12 cellular contexts compared by ENCODE assay signal in the genomic region with DNA sequence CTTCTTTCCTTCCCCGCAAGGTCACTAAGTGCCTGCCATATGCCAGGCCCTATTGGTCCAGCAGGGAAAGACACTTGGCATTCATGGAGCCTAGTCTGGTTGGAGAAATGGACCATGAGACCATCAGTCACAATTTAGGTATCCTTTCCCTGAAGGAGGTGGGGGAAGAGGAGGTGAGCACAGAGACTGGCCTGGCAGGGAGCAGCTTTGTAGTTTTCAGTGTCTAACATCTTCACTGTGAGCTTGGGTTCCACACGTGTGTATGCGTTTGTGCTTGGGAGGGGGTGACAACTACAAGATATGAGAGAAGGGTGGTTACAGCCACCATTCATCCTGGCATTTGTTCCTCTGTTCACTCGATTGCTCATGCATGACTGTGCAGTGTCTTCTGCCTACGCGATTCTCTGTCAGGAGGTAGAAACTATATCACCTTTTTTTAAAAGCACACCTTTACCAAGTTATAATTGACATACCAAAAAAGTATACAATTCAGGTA. TPM values are rescaled to one million over a fixed set of nuclear protein-coding genes. Genes with fewer than 3 reads are reported as not detected.
DNase-seq lines count a peak whose midpoint lies in the region; ATAC-seq, FAIRE-seq and TF ChIP-seq lines count a peak whose summit lies in the region.
"Had no signal": no experiment of that assay in that cellular context is flagged by ENCODE, and none has a peak within 500 bp of the region (broad histone marks: within the 10 kb centered on the region; RNA-seq: fewer than 3 reads in every experiment).

No MANE protein-coding gene starts in this region.

- no peak overlapping the region for H3K14ac ChIP-seq in H9 (ENCODE audit: insufficient read depth, low read length)

- intact Hi-C loops in ovary (cut with DNase I) = no loop called here

- H2BK20ac ChIP-seq in H9 (ENCODE audit: low read depth, low read length, poor library complexity, severe bottlenecking) = no peak overlapping the region

- H3K36me3 ChIP-seq in astrocyte (ENCODE audit: insufficient read depth, low read length) = peaks cover 4% of the 10 kb centered on the region
- no peaks in the 10 kb centered on the region for H3K36me3 ChIP-seq in ovary

- H2AK5ac ChIP-seq in H9 (ENCODE audit: insufficient read length, low read length) = no peak overlapping the region

- FAIRE-seq in astrocyte (lab: Jason Lieb, UNC) = no peak
- no peak for FAIRE-seq in H54 (lab: Jason Lieb, UNC)
- FAIRE-seq: RCC 7860 had no signal

- DNase-seq in activated effector memory CD4-positive, alpha-beta T cell treated with anti-CD3 and anti-CD28 coated beads, Interleukin-2, amount 50 U/mL, for 16 hours = peak; percentile 56
- no peak for DNase-seq in activated effector memory CD4-positive, alpha-beta T cell treated with Interleukin-2 at 50 U/mL for 16 hours
- DNase-seq in H9 (no peak), astrocyte (ENCODE audit: low read depth) (no peak), ovary (peak in 4 of 5 donors; percentile 3 to 22 (median 12)), cortex of kidney (lab: John Stamatoyannopoulos, UW) (no peak), H54 (ENCODE audit: insufficient read length, low spot score) (no peak)
- DNase-seq: midbrain, NCI-H146, NCI-H526 had no signal

- H3K36me3 Mint-ChIP-seq in H9 (ENCODE audit: insufficient read depth in 1 of 3, low read depth in 3 of 3) = peaks cover 13 to 19% (median 14%) of the 10 kb centered on the region in 3 experiments
- peaks cover 15% of the 10 kb centered on the region for H3K36me3 Mint-ChIP-seq in astrocyte (ENCODE audit: low read depth, unreplicated experiment)

- H3K4me3 ChIP-seq in astrocyte (ENCODE audit: insufficient read depth, low read depth, low read length) = no peak overlapping the region
- H3K4me3 ChIP-seq in ovary = no peak overlapping the region

- H3K18ac ChIP-seq in H9 (ENCODE audit: insufficient read length, low read depth, low read length) = no peak overlapping the region

- H3K9ac ChIP-seq in H9 (ENCODE audit: extremely low read depth, insufficient read length, low read length) = no peak overlapping the region
- H3K9ac ChIP-seq in astrocyte (ENCODE audit: low read length) = no peak overlapping the region

- no peak overlapping the region for H2AFZ ChIP-seq in H9 (ENCODE audit: low read length)
- no peak overlapping the region for H2AFZ ChIP-seq in astrocyte (ENCODE audit: low read depth, low read length)

- no peak overlapping the region for H3K4ac ChIP-seq in H9 (ENCODE audit: low read depth, low read length)

- no peak overlapping the region for H4K5ac ChIP-seq in H9 (ENCODE audit: insufficient read length, low read depth, low read length)

- no peak overlapping the region for H3T11ph ChIP-seq in H9 (ENCODE audit: low read length)

- no peaks in the 10 kb centered on the region for H4K20me1 ChIP-seq in H9 (ENCODE audit: control insufficient read depth, insufficient read depth, insufficient read length)
- peaks cover 25% of the 10 kb centered on the region for H4K20me1 ChIP-seq in astrocyte (ENCODE audit: insufficient read depth, low read length)

- H3K4me1 Mint-ChIP-seq in H9 (peaks cover 16 to 27% of the 10 kb centered on the region in 2 experiments), astrocyte (ENCODE audit: low read depth, unreplicated experiment) (peaks cover 7% of the 10 kb centered on the region)

- no CpG with 5 or more reads among the region's 6 CpGs for WGBS in H9 (ENCODE audit: extremely low coverage, insufficient read length, low lambda C conversion rate)
- WGBS in ovary, 3 donors = 80 to 82% (median 81%) methylated on average over 6 of the region's 6 CpGs

- H2BK5ac ChIP-seq in H9 (ENCODE audit: insufficient read length, low read length) = no peak overlapping the region

- no peak for TF ChIP-seq EP300 in ovary (IDR thresholded peaks at IDR 0.05)

- H3K27ac ChIP-seq in H9 (ENCODE audit: insufficient read length, low read depth, low read length) (no peak overlapping the region), astrocyte (ENCODE audit: low read depth, low read length) (no peak overlapping the region), ovary (no peak overlapping the region)

- TF ChIP-seq CTCF in H9 (conservative IDR thresholded peaks at IDR 0.05) (no peak), astrocyte (IDR thresholded peaks at IDR 0.05; ENCODE audit: insufficient read depth, low read depth, low read length) (no peak), ovary (IDR thresholded peaks at IDR 0.05) (no peak)

- H3K79me2 ChIP-seq in H9 (ENCODE audit: insufficient read depth, low read length) (no peaks in the 10 kb centered on the region), astrocyte (ENCODE audit: insufficient read depth, low read length) (peaks cover 58% of the 10 kb centered on the region)

- H3K27ac Mint-ChIP-seq in H9 (peak overlapping the region in 2 of 3 experiments; percentile 55 to 56; a peak in 1 of 7 replicates), astrocyte (ENCODE audit: unreplicated experiment) (no peak overlapping the region)

- H3K9me3 ChIP-seq in H9 (ENCODE audit: control insufficient read depth, low read depth, low read length) (no peaks in the 10 kb centered on the region), astrocyte (ENCODE audit: insufficient read depth, low read depth, low read length) (no peaks in the 10 kb centered on the region), ovary (no peaks in the 10 kb centered on the region)

- H2BK12ac ChIP-seq in H9 (ENCODE audit: insufficient read length, low read depth, low read length) = no peak overlapping the region

- H3K23me2 ChIP-seq in H9 (ENCODE audit: insufficient read length, low read depth, low read length, poor library complexity, severe bottlenecking) = peaks cover 9% of the 10 kb centered on the region

- H3K79me1 ChIP-seq in H9 (ENCODE audit: insufficient read depth, low read depth, low read length, poor library complexity, severe bottlenecking) = no peaks in the 10 kb centered on the region

- H3K4me1 ChIP-seq in H9 (ENCODE audit: insufficient read depth, low read length) (no peaks in the 10 kb centered on the region; the same call in 1 of the 2 replicates), astrocyte (ENCODE audit: insufficient read depth, low read length) (peaks cover 16% of the 10 kb centered on the region), ovary (ENCODE audit: insufficient read depth) (peaks cover 6% of the 10 kb centered on the region)

- H3K9me3 Mint-ChIP-seq in H9 (no peaks in the 10 kb centered on the region; a peak in 2 of 5 replicates), astrocyte (ENCODE audit: unreplicated experiment) (no peaks in the 10 kb centered on the region)

- no peak overlapping the region for H3K56ac ChIP-seq in H9 (ENCODE audit: insufficient read length, low read depth, low read length)

- H3K27me3 Mint-ChIP-seq in H9 (ENCODE audit: low read depth) (peaks cover 2% of the 10 kb centered on the region; the same call in 1 of the 2 replicates), astrocyte (ENCODE audit: low read depth, unreplicated experiment) (no peaks in the 10 kb centered on the region)

- H2BK120ac ChIP-seq in H9 (ENCODE audit: low read depth, low read length, poor library complexity, severe bottlenecking) = no peak overlapping the region

- no peak overlapping the region for H4K91ac ChIP-seq in H9 (ENCODE audit: insufficient read length, low read depth, low read length)

- TF ChIP-seq POLR2A in ovary (IDR thresholded peaks at IDR 0.05) = no peak
- TF ChIP-seq POLR2A in H54 (IDR thresholded peaks at IDR 0.05; ENCODE audit: low read depth, low read length) = no peak

- no peak overlapping the region for H3K23ac ChIP-seq in H9 (ENCODE audit: insufficient read length, low read depth, low read length)

- no peak overlapping the region for H4K8ac ChIP-seq in H9 (replicated peaks; ENCODE audit: insufficient read length, low read depth, low read length)

- no peak overlapping the region; a peak in 1 of 5 replicates for H3K4me3 Mint-ChIP-seq in H9
- peak overlapping the region; percentile 5 for H3K4me3 Mint-ChIP-seq in astrocyte (ENCODE audit: unreplicated experiment)

- H2BK15ac ChIP-seq in H9 (ENCODE audit: low read depth, low read length) = no peak overlapping the region

- H3K4me2 ChIP-seq in H9 (ENCODE audit: insufficient read depth, insufficient read length, low read length) = no peak overlapping the region
- no peak overlapping the region for H3K4me2 ChIP-seq in astrocyte (ENCODE audit: low read length)

- H3K27me3 ChIP-seq in H9 (ENCODE audit: insufficient read depth, low read length) = no peaks in the 10 kb centered on the region
- no peaks in the 10 kb centered on the region for H3K27me3 ChIP-seq in astrocyte (ENCODE audit: insufficient read depth, low read length)
- H3K27me3 ChIP-seq in ovary = no peaks in the 10 kb centered on the region

- ATAC-seq in HG02759 (IDR thresholded peaks at IDR 0.05; ENCODE audit: unreplicated experiment) = no peak

RNA-seq across cellular contexts. Expression of gene MZF1, which starts 5.3 kb away (rescaled TPM):
- total RNA-seq in H9 (2021) = 23.6 and 24.2 TPM in 2 replicates
- 14.7 and 17.4 TPM in 2 replicates for total RNA-seq in astrocyte
- total RNA-seq in ovary = 10 to 100 TPM; 26.2 to 48.0 (median 30.6) TPM
- polyA plus RNA-seq in ovary = 10 to 100 TPM; 10.8 to 32.5 TPM

RNA-seq across cellular contexts. Expression of gene UBE2M, which starts 20.1 kb away (rescaled TPM):
- total RNA-seq in H9 (2021) = 127 and 136 TPM in 2 replicates
- total RNA-seq in astrocyte = 106 and 113 TPM in 2 replicates
- 10 to 100 TPM; 13.8 to 75.0 (median 62.6) TPM for total RNA-seq in ovary
- 100 to 1,000 TPM in 1 of 2 donors, 10 to 100 TPM in 1; 43.8 to 110 TPM for polyA plus RNA-seq in ovary

RNA-seq across cellular contexts. Expression of gene CHMP2A, which starts 23.6 kb away (rescaled TPM):
- 105 and 109 TPM in 2 replicates for total RNA-seq in H9 (2021)
- 71.3 and 80.0 TPM in 2 replicates for total RNA-seq in astrocyte
- 100 to 1,000 TPM in 2 of 7 donors, 10 to 100 TPM in 5; 54.2 to 105 (median 96.1) TPM for total RNA-seq in ovary
- 100 to 1,000 TPM; 137 to 143 TPM for polyA plus RNA-seq in ovary

RNA-seq across cellular contexts. Expression of gene TRIM28, which starts 34.6 kb away (rescaled TPM):
- total RNA-seq in H9 (2021) (1,058 and 1,084 TPM in 2 replicates), astrocyte (339 and 351 TPM in 2 replicates), ovary (100 to 1,000 TPM; 193 to 505 (median 348) TPM)
- polyA plus RNA-seq in ovary = 100 to 1,000 TPM; 270 to 294 TPM

RNA-seq across cellular contexts. Expression of gene ZBTB45, which starts 58.9 kb away (rescaled TPM):
- 18.7 and 18.8 TPM in 2 replicates for total RNA-seq in H9 (2021)
- total RNA-seq in astrocyte = 16.2 and 16.3 TPM in 2 replicates
- total RNA-seq in ovary = 10 to 100 TPM in 5 of 7 donors, 1 to 10 TPM in 2; 8.1 to 23.3 (median 17.3) TPM
- polyA plus RNA-seq in ovary = 10 to 100 TPM in 1 of 2 donors, 1 to 10 TPM in 1; 1.1 to 11.6 TPM

Comparison
In these comparisons a context has a peak if more than half of its experiments do, and no peak if none do; other contexts are left out.
1. DNase-seq: peak in activated effector memory CD4-positive, alpha-beta T cell treated with anti-CD3 and anti-CD28 coated beads, Interleukin-2, amount 50 U/mL, for 16 hours (single experiment) and ovary (4 of 5); none in activated effector memory CD4-positive, alpha-beta T cell treated with Interleukin-2 at 50 U/mL for 16 hours (single experiment), H9 (single experiment), astrocyte (single experiment), cortex of kidney (single experiment) and H54 (single experiment).